Comparison of ENCODE assay signal across 14 cellular contexts in genomic region chr15:38038659-38039442, GRCh38.
DNase-seq lines count a peak whose midpoint lies in the region; FAIRE-seq and TF ChIP-seq lines count a peak whose summit lies in the region.
"Had no signal": no experiment of that assay in that cellular context is flagged by ENCODE, and none has a peak within 500 bp of the region (broad histone marks: within the 10 kb centered on the region; RNA-seq: fewer than 3 reads in every experiment).

No MANE protein-coding gene starts in this region.

- no peaks in the 10 kb centered on the region for H3K9me3 ChIP-seq in astrocyte (ENCODE audit: insufficient read depth, low read depth, low read length)
- H3K9me3 ChIP-seq: ovary, testis had no signal

- peak overlapping the region; percentile 50 for H3K4me2 ChIP-seq in astrocyte (ENCODE audit: low read length)

- peaks cover 30% of the 10 kb centered on the region for H3K4me1 Mint-ChIP-seq in astrocyte (ENCODE audit: low read depth, unreplicated experiment)

- FAIRE-seq in astrocyte (lab: Jason Lieb, UNC) = peak; percentile 92

- H3K27me3 ChIP-seq in astrocyte (ENCODE audit: insufficient read depth, low read length) = no peaks in the 10 kb centered on the region
- H3K27me3 ChIP-seq: ovary, testis had no signal

- H3K4me3 Mint-ChIP-seq in astrocyte (ENCODE audit: unreplicated experiment) = no peak overlapping the region

- H3K27ac Mint-ChIP-seq in astrocyte (ENCODE audit: unreplicated experiment) = peak overlapping the region; percentile 66

- H3K79me2 ChIP-seq in astrocyte (ENCODE audit: insufficient read depth, low read length) = no peaks in the 10 kb centered on the region

- H3K27ac ChIP-seq in astrocyte (ENCODE audit: low read depth, low read length) = peak overlapping the region; percentile 69
- H3K27ac ChIP-seq: ovary, testis had no signal

- H3K9ac ChIP-seq in astrocyte (ENCODE audit: low read length) = no peak overlapping the region

- TF ChIP-seq CTCF in astrocyte (IDR thresholded peaks at IDR 0.05; ENCODE audit: insufficient read depth, low read depth, low read length) (no peak), GM10248 (IDR thresholded peaks at IDR 0.05; ENCODE audit: control extremely low read depth, extremely low read depth, low read depth, missing control alignments) (no peak)

- no peaks in the 10 kb centered on the region for H3K9me3 Mint-ChIP-seq in astrocyte (ENCODE audit: unreplicated experiment)

- POLR2A ChIA-PET in GM10248 (lab: Yijun Ruan, JAX) = no interaction called here

- H3K36me3 ChIP-seq in astrocyte (ENCODE audit: insufficient read depth, low read length) = no peaks in the 10 kb centered on the region
- H3K36me3 ChIP-seq: ovary had no signal

- CTCF ChIA-PET in GM10248 (lab: Yijun Ruan, JAX) = interaction anchor here (1.1 to 1.3 kb wide), 3 partner anchors 34 to 401 kb away, joined by 3 to 4 read pairs (median 3); no protein-coding TSS in a partner anchor

- H2AFZ ChIP-seq in astrocyte (ENCODE audit: low read depth, low read length) = no peak overlapping the region

- no peaks in the 10 kb centered on the region for H4K20me1 ChIP-seq in astrocyte (ENCODE audit: insufficient read depth, low read length)

- DNase-seq in A172 (ENCODE audit: low spot score) = peak; percentile 76
- peak; percentile 53 for DNase-seq in HPDE6-E6E7 (ENCODE audit: extremely low spot score)
- peak; percentile 83 for DNase-seq in astrocyte (ENCODE audit: low read depth)
- DNase-seq in fibroblast of the conjunctiva (ENCODE audit: low read depth) = peak; percentile 61
- DNase-seq in GM10248 (ENCODE audit: extremely low spot score) = no peak
- no peak for DNase-seq in stimulated activated naive CD4-positive, alpha-beta T cell treated with Interleukin-2 at 50 U/mL for 16 hours (lab: John Stamatoyannopoulos, UW)
- DNase-seq in dermis blood vessel endothelial cell = no peak
- DNase-seq in inferior parietal cortex (ENCODE audit: extremely low spot score) = no peak
- DNase-seq: 8988T; activated gamma-delta T cell treated with Interleukin-2 at 50 U/mL for 16 hours; NCI-H187; ovary; stimulated activated CD4-positive, alpha-beta T cell treated with anti-CD3 and anti-CD28 coated beads, Interleukin-12 subunit alpha, Interleukin-12 subunit beta, amount 100 ng/mL, for 4 hours; testis had no signal

- no peak overlapping the region for H3K4me3 ChIP-seq in astrocyte (ENCODE audit: insufficient read depth, low read depth, low read length)
- H3K4me3 ChIP-seq: ovary, testis had no signal

- H3K4me1 ChIP-seq in astrocyte (ENCODE audit: insufficient read depth, low read length) = peaks cover 33% of the 10 kb centered on the region

- H3K27me3 Mint-ChIP-seq in astrocyte (ENCODE audit: low read depth, unreplicated experiment) = no peaks in the 10 kb centered on the region

- no peaks in the 10 kb centered on the region for H3K36me3 Mint-ChIP-seq in astrocyte (ENCODE audit: low read depth, unreplicated experiment)

Comparison
In these comparisons a context has a peak if more than half of its experiments do, and no peak if none do; other contexts are left out.
1. DNase-seq: peak in A172 (single experiment), HPDE6-E6E7 (single experiment), astrocyte (single experiment) and fibroblast of the conjunctiva (single experiment); none in GM10248 (single experiment), stimulated activated naive CD4-positive, alpha-beta T cell treated with Interleukin-2 at 50 U/mL for 16 hours (single experiment), dermis blood vessel endothelial cell (single experiment) and inferior parietal cortex (single experiment).